10 cellular contexts compared by ENCODE assay signal in genomic region chr3:42020681-42021307, GRCh38. TPM values are rescaled to one million over a fixed set of nuclear protein-coding genes. Genes with fewer than 3 reads are reported as not detected.
DNase-seq lines count a peak whose midpoint lies in the region; ATAC-seq, FAIRE-seq and TF ChIP-seq lines count a peak whose summit lies in the region.
"Had no signal": no experiment of that assay in that cellular context is flagged by ENCODE, and none has a peak within 500 bp of the region (broad histone marks: within the 10 kb centered on the region; RNA-seq: fewer than 3 reads in every experiment).

No MANE protein-coding gene starts in this region.

- H3K79me1 ChIP-seq in IMR-90 (ENCODE audit: low read depth in 1 of 2, low read length in 2 of 2), result peaks cover 7 to 73% of the 10 kb centered on the region in 2 experiments

- H4K8ac ChIP-seq in IMR-90 (ENCODE audit: low read depth in 2 of 2, low read length in 2 of 2), result no peak overlapping the region

- no peak overlapping the region for H4K91ac ChIP-seq in IMR-90 (ENCODE audit: insufficient read depth, low read depth, low read length)

- H3K9ac ChIP-seq in IMR-90 (ENCODE audit: low read depth, low read length) (no peak overlapping the region), K562 (ENCODE audit: insufficient read depth in 1 of 2, low read depth in 2 of 2, low read length in 2 of 2) (no peak overlapping the region), endodermal cell (ENCODE audit: extremely low read depth, low read length, poor library complexity, severe bottlenecking) (no peak overlapping the region)

- H3K23ac ChIP-seq in IMR-90 (ENCODE audit: low read depth, low read length), result no peak overlapping the region

- dilution Hi-C loops in IMR-90 (cut with HindIII; ENCODE audit: low sequenced_read_pairs, unreplicated experiment), result no loop called here

- H3K36me3 Mint-ChIP-seq in memory B cell (peaks cover 7% of the 10 kb centered on the region), endodermal cell (ENCODE audit: low read depth) (no peaks in the 10 kb centered on the region)

- H2BK15ac ChIP-seq in IMR-90 (ENCODE audit: low read depth, low read length), result no peak overlapping the region

- H3K4me1 ChIP-seq in IMR-90 (ENCODE audit: control insufficient read depth, insufficient read depth, low read length), result peaks cover 26% of the 10 kb centered on the region
- peaks cover 23 to 26% of the 10 kb centered on the region in 2 experiments for H3K4me1 ChIP-seq in K562 (replicated peaks in 1 of 2; ENCODE audit: control insufficient read depth in 2 of 2, insufficient read depth in 2 of 2, low read length in 2 of 2)
- H3K4me1 ChIP-seq in endodermal cell (ENCODE audit: control insufficient read depth, insufficient read depth, low read length), result peaks cover 26% of the 10 kb centered on the region

- H4K20me1 ChIP-seq in IMR-90 (ENCODE audit: insufficient read depth, low read length) (0 out of 2 replicates have a peak, but pooled peaks cover 4% of the 10 kb centered on the region), K562 (replicated peaks; ENCODE audit: control insufficient read depth, insufficient read depth, low read length) (peaks cover 30% of the 10 kb centered on the region; the same call in 1 of the 2 replicates)

- DNase-seq in AG08395 (ENCODE audit: low spot score) (peak; percentile 70), IMR-90 (peak; percentile 83), K562 (ENCODE audit: extremely low read depth in 1 of 4, low spot score in 3 of 4) (no peak), memory B cell (ENCODE audit: low spot score in 2 of 2) (no peak), endodermal cell (no peak), hypothalamus (lab: John Stamatoyannopoulos, UW) (no peak), NCI-H524 treated with DMSO at 0.1 percent for 48 hours (lab: John Stamatoyannopoulos, UW) (no peak)
- DNase-seq: activated CD8-positive, alpha-beta memory T cell treated with anti-CD3 and anti-CD28 coated beads, Interleukin-2, amount 50 U/mL, for 4 hours had no signal

- POLR2A ChIA-PET in IMR-90 (lab: Charles Lee; ENCODE audit: unreplicated experiment) (no interaction called here), K562 (lab: Yijun Ruan, JAX) (interaction anchor here (1.4 to 1.7 kb wide), 2 partner anchors 8 to 16 kb away, joined by 3 to 8 read pairs; no protein-coding TSS in a partner anchor)

- no peak overlapping the region for H3K14ac ChIP-seq in IMR-90 (replicated peaks; ENCODE audit: low read depth, low read length)

- H2BK5ac ChIP-seq in IMR-90 (ENCODE audit: low read depth, low read length, poor library complexity, severe bottlenecking), result peak overlapping the region; percentile 50

- no peak for TF ChIP-seq EP300 in K562 (IDR thresholded peaks at IDR 0.05; ENCODE audit: low read length)

- H3K4me3 ChIP-seq in IMR-90 (ENCODE audit: insufficient read depth, low read depth, low read length), result no peak overlapping the region
- H3K4me3 ChIP-seq in K562, result no peak overlapping the region
- H3K4me3 ChIP-seq in endodermal cell (ENCODE audit: low read length), result no peak overlapping the region
- H3K4me3 ChIP-seq: suprapubic skin had no signal

- no peaks in the 10 kb centered on the region for H3K27me3 Mint-ChIP-seq in memory B cell
- no peaks in the 10 kb centered on the region for H3K27me3 Mint-ChIP-seq in endodermal cell (ENCODE audit: insufficient read depth)

- H3K4me2 ChIP-seq in IMR-90 (ENCODE audit: low read depth, low read length), result peak overlapping the region; percentile 36; the same call in 1 of the 2 replicates
- H3K4me2 ChIP-seq in K562 (ENCODE audit: insufficient read depth, low read length), result no peak overlapping the region

- no peaks in the 10 kb centered on the region for H3K9me3 ChIP-seq in IMR-90 (ENCODE audit: control insufficient read depth, insufficient read depth, low read length)
- no peaks in the 10 kb centered on the region for H3K9me3 ChIP-seq in K562 (replicated peaks; ENCODE audit: control insufficient read depth, insufficient read depth, low read depth, low read length)
- H3K9me3 ChIP-seq in endodermal cell (ENCODE audit: control insufficient read depth, low read length), result no peaks in the 10 kb centered on the region
- H3K9me3 ChIP-seq: suprapubic skin had no signal

- H3K27ac ChIP-seq in IMR-90 (ENCODE audit: insufficient read depth, low read length) (no peak overlapping the region), K562 (ENCODE audit: extremely low read depth, low read depth, low read length) (no peak overlapping the region), endodermal cell (ENCODE audit: low read depth, low read length) (no peak overlapping the region)
- H3K27ac ChIP-seq: suprapubic skin had no signal

- WGBS in IMR-90 (ENCODE audit: extremely low coverage in 2 of 2, insufficient read length in 1 of 2), 2 experiments, result no CpG with 5 or more reads among the region's 2 CpGs
- 52% methylated on average over 2 of the region's 2 CpGs for WGBS in K562 (ENCODE audit: insufficient coverage, low coverage, missing lambda C conversion rate)
- 96% methylated on average over 2 of the region's 2 CpGs; no CpG with 5 or more reads in 1 of the 2 experiments for WGBS in endodermal cell (ENCODE audit: insufficient coverage in 1 of 2, insufficient read length in 1 of 2), 2 experiments

- H3K4ac ChIP-seq in IMR-90 (ENCODE audit: low read depth, low read length), result no peak overlapping the region

- BruUV-seq in IMR-90 (replicated peaks; lab: Mats Ljungman, UMichigan) (no TSS peak), K562 (replicated peaks; lab: Mats Ljungman, UMichigan) (no TSS peak)

- peak; percentile 31 for ATAC-seq in IMR-90 (ENCODE audit: low read depth)
- ATAC-seq in K562, result no peak
- ATAC-seq in memory B cell (ENCODE audit: low read depth), result no peak
- no peak for ATAC-seq in HG03439 (IDR thresholded peaks at IDR 0.05; ENCODE audit: unreplicated experiment)

- H2BK20ac ChIP-seq in IMR-90 (ENCODE audit: low read depth, low read length), result no peak overlapping the region

- H2AK9ac ChIP-seq in IMR-90 (replicated peaks; ENCODE audit: low read depth, low read length, poor library complexity), result no peak overlapping the region

- H3K27ac Mint-ChIP-seq in memory B cell (peak overlapping the region; percentile 67), endodermal cell (no peak overlapping the region)

- H2AFZ ChIP-seq in IMR-90 (replicated peaks; ENCODE audit: low read length, poor library complexity) (no peak overlapping the region), K562 (ENCODE audit: low read depth, low read length) (no peak overlapping the region)

- no peaks in the 10 kb centered on the region for H3K27me3 ChIP-seq in IMR-90 (ENCODE audit: control insufficient read depth, insufficient read depth, low read length)
- no peaks in the 10 kb centered on the region for H3K27me3 ChIP-seq in K562 (ENCODE audit: control insufficient read depth in 2 of 2, insufficient read depth in 2 of 2, low read length in 2 of 2)
- H3K27me3 ChIP-seq in endodermal cell (ENCODE audit: control insufficient read depth, insufficient read depth, low read length, poor library complexity, severe bottlenecking), result no peaks in the 10 kb centered on the region
- H3K27me3 ChIP-seq: suprapubic skin had no signal

- H3K79me2 ChIP-seq in K562 (ENCODE audit: control insufficient read depth, insufficient read depth, low read length), result peaks cover 84% of the 10 kb centered on the region

- intact Hi-C loops in IMR-90 (cut with micrococcal nuclease) (no loop called here), K562 (cut with micrococcal nuclease) (no loop called here)

- CTCF ChIA-PET in IMR-90 (lab: Yijun Ruan, JAX), result interaction anchor here (0.6 to 1.4 kb wide), 2 partner anchors 79 to 213 kb away, joined by 3 to 10 read pairs; no protein-coding TSS in a partner anchor
- CTCF ChIA-PET in K562 (lab: Yijun Ruan, JAX; ENCODE audit: low intra/inter-chr PET ratio), result no interaction called here

- in situ Hi-C loops in IMR-90 (cut with MboI; ENCODE audit: low sequenced_read_pairs) (no loop called here), K562 (cut with MboI) (no loop called here)

- no peak overlapping the region for H2AK5ac ChIP-seq in IMR-90 (ENCODE audit: low read depth, low read length)

- no peak overlapping the region for H4K5ac ChIP-seq in IMR-90 (ENCODE audit: low read depth, low read length)

- no peak for TF ChIP-seq RAD21 in IMR-90 (IDR thresholded peaks at IDR 0.05; ENCODE audit: low read length)
- TF ChIP-seq RAD21 in K562 (CRISPR knock-in tag; conservative IDR thresholded peaks at IDR 0.05 in 1 of 2, IDR thresholded peaks at IDR 0.05 in 1 of 2), result no peak

- no peak overlapping the region for H2BK120ac ChIP-seq in IMR-90 (ENCODE audit: low read depth, low read length)

- no peak overlapping the region for H3K18ac ChIP-seq in IMR-90 (ENCODE audit: low read depth, low read length)

- H3K9me1 ChIP-seq in IMR-90 (ENCODE audit: insufficient read depth, low read length) (peaks cover 13% of the 10 kb centered on the region), K562 (ENCODE audit: control insufficient read depth, insufficient read depth, low read length) (no peaks in the 10 kb centered on the region)

- H3K9me3 Mint-ChIP-seq in memory B cell (no peaks in the 10 kb centered on the region), endodermal cell (no peaks in the 10 kb centered on the region)

- TF ChIP-seq POLR2A in IMR-90 (IDR thresholded peaks at IDR 0.05; ENCODE audit: low read depth, low read length) (no peak), K562 (conservative IDR thresholded peaks at IDR 0.05) (no peak)

- no peak overlapping the region for H3K4me3 Mint-ChIP-seq in memory B cell
- no peak overlapping the region for H3K4me3 Mint-ChIP-seq in endodermal cell

- FAIRE-seq in K562 (lab: Jason Lieb, UNC), result no peak

- H3K4me1 Mint-ChIP-seq in memory B cell, result peaks cover 54% of the 10 kb centered on the region
- H3K4me1 Mint-ChIP-seq in endodermal cell, result peaks cover 40% of the 10 kb centered on the region

- H3K56ac ChIP-seq in IMR-90 (ENCODE audit: extremely low read depth, insufficient read depth, low read length), result no peak overlapping the region

- TF ChIP-seq CTCF in IMR-90 (conservative IDR thresholded peaks at IDR 0.05; ENCODE audit: low read depth, low read length) (no peak), K562 (IDR thresholded peaks at IDR 0.05 in 2 of 3, conservative IDR thresholded peaks at IDR 0.05 in 1 of 3; ENCODE audit: insufficient read depth in 2 of 3, low read depth in 1 of 3, low read length in 3 of 3) (no peak), endodermal cell (conservative IDR thresholded peaks at IDR 0.05) (no peak)

- H3K36me3 ChIP-seq in IMR-90 (ENCODE audit: control insufficient read depth, insufficient read depth, low read length), result no peaks in the 10 kb centered on the region
- no peaks in the 10 kb centered on the region for H3K36me3 ChIP-seq in K562 (ENCODE audit: control insufficient read depth, insufficient read depth, low read length)
- H3K36me3 ChIP-seq in endodermal cell (ENCODE audit: control insufficient read depth, insufficient read depth, low read length), result no peaks in the 10 kb centered on the region
- H3K36me3 ChIP-seq: suprapubic skin had no signal

RNA-seq across cellular contexts. Expression of gene ULK4, which starts 58.9 kb away (rescaled TPM):
- total RNA-seq in IMR-90 (2012; rRNA removed), result 5.0 and 10.3 TPM in 2 replicates
- polyA plus RNA-seq in IMR-90 (2012; rRNA removed), result 1.3 and 2.7 TPM in 2 replicates
- 0.47 and 0.73 TPM in 2 replicates for polyA plus RNA-seq in IMR-90 (2012; cell fraction: cytosol; rRNA removed)
- polyA plus RNA-seq in IMR-90 (2012; cell fraction: nucleus; rRNA removed; ENCODE audit: low replicate concordance), result 0.90 and 4.3 TPM in 2 replicates
- 5.5 and 12.7 TPM in 2 replicates for total RNA-seq in K562 (2011; cell fraction: chromatin; rRNA removed; ENCODE audit: low replicate concordance)
- total RNA-seq in K562 (2011; cell fraction: nucleolus; rRNA removed), result 3.6 and 3.8 TPM in 2 replicates
- 5.5 and 6.0 TPM in 2 replicates for total RNA-seq in K562 (2011; cell fraction: nucleoplasm; rRNA removed)
- 2.9 and 5.7 TPM in 2 replicates for total RNA-seq in K562 (2014; rRNA removed)
- total RNA-seq in K562 (2014; rRNA removed; fragmentation: Illumina TruSeq; extraction: Trizol), result 5.2 and 5.9 TPM in 2 replicates
- 4.6 and 4.8 TPM in 2 replicates for total RNA-seq in K562 (2015; rRNA removed; fragmentation: Illumina TruSeq; extraction: Trizol)
- 3.1 and 3.3 TPM in 2 replicates for total RNA-seq in K562 (2021)
- 2.1 and 3.2 TPM in 2 replicates for polyA plus RNA-seq in K562 (2011; rRNA removed)
- polyA plus RNA-seq in K562 (2011; cell fraction: cytosol; rRNA removed), result 0.95 and 0.99 TPM in 2 replicates
- polyA plus RNA-seq in K562 (2011; cell fraction: nucleus; rRNA removed), result 2.9 and 3.5 TPM in 2 replicates
- polyA plus RNA-seq in K562 (2012), result 1.4 and 3.2 TPM in 2 replicates
- polyA plus RNA-seq in K562 (2014; fragmentation: Illumina TruSeq; extraction: Trizol), result 3.0 and 3.7 TPM in 2 replicates
- 1 to 10 TPM; 3.4 to 5.4 TPM for polyA plus RNA-seq in K562 (2014; fragmentation: Nextera tagmentation; extraction: Ambion mirVana)
- 2.9 and 3.5 TPM in 2 replicates for polyA plus RNA-seq in K562 (2014; rRNA removed)
- polyA minus RNA-seq in K562 (2011; rRNA and poly(A)+ RNA removed), result 3.1 and 5.1 TPM in 2 replicates
- polyA minus RNA-seq in K562 (2011; cell fraction: cytosol; rRNA and poly(A)+ RNA removed), result 2.3 TPM in 1 of 2 replicates, not detected in the other
- polyA minus RNA-seq in K562 (2011; cell fraction: nucleus; rRNA and poly(A)+ RNA removed), result 6.5 and 6.6 TPM in 2 replicates
- 10 to 100 TPM; 11.1 to 17.9 TPM for total RNA-seq in endodermal cell
- polyA plus RNA-seq in endodermal cell (2013, experiment 1 of 2), result 5.8 TPM
- polyA plus RNA-seq in endodermal cell (2013, experiment 2 of 2), result 4.6 TPM

Comparison
In these comparisons a context has a peak if more than half of its experiments do, and no peak if none do; other contexts are left out.
1. DNase-seq: peak in AG08395 (single experiment) and IMR-90 (single experiment); none in K562 (0 of 4), memory B cell (0 of 2), endodermal cell (single experiment), hypothalamus (0 of 51) and NCI-H524 treated with DMSO at 0.1 percent for 48 hours (single experiment).